21 cellular contexts compared by ENCODE assay signal in genomic region chr15:101136381-101137268, GRCh38.
A peak's percentile ranks its signal among the peaks of the same experiment; 100 is the strongest.
DNase-seq lines count a peak whose midpoint lies in the region; ATAC-seq and TF ChIP-seq lines count a peak whose summit lies in the region.
"Had no signal": no experiment of that assay in that cellular context is flagged by ENCODE, and none has a peak within 500 bp of the region (broad histone marks: within the 10 kb centered on the region; RNA-seq: fewer than 3 reads in every experiment).

No MANE protein-coding gene starts in this region.

- H3K9me3 ChIP-seq in IMR-90 (ENCODE audit: control insufficient read depth, insufficient read depth, low read length) = no peaks in the 10 kb centered on the region
- H3K9me3 ChIP-seq in neutrophil = no peaks in the 10 kb centered on the region
- H3K9me3 ChIP-seq in SJCRH30 (replicated peaks) = peaks cover 9% of the 10 kb centered on the region
- H3K9me3 ChIP-seq: gastroesophageal sphincter, psoas muscle, testis had no signal

- H3K9ac ChIP-seq in IMR-90 (ENCODE audit: low read depth, low read length) = no peak overlapping the region

- H3K27ac ChIP-seq in IMR-90 (ENCODE audit: insufficient read depth, low read length) (no peak overlapping the region), brain microvascular endothelial cell (no peak overlapping the region), neutrophil (peak overlapping the region; percentile 98), SJCRH30 (no peak overlapping the region)
- H3K27ac ChIP-seq: gastroesophageal sphincter, psoas muscle, RWPE1, testis had no signal

- no peak overlapping the region for H3K4me3 Mint-ChIP-seq in activated CD4-positive, alpha-beta T cell treated with anti-CD3 and anti-CD28 coated beads, Interleukin-2, amount 10 ng/mL, durations not matched to agents 7 days and 5 days
- H3K4me3 Mint-ChIP-seq: HFFc6 had no signal

- no peak overlapping the region for H2BK15ac ChIP-seq in IMR-90 (ENCODE audit: low read depth, low read length)

- no peaks in the 10 kb centered on the region for H3K79me1 ChIP-seq in IMR-90 (ENCODE audit: low read depth in 1 of 2, low read length in 2 of 2)

- no peak overlapping the region for H3K18ac ChIP-seq in IMR-90 (ENCODE audit: low read depth, low read length)

- H3K36me3 Mint-ChIP-seq in activated CD4-positive, alpha-beta T cell treated with anti-CD3 and anti-CD28 coated beads, Interleukin-2, amount 10 ng/mL, durations not matched to agents 7 days and 5 days (ENCODE audit: low read depth) = peaks cover 8% of the 10 kb centered on the region

- dilution Hi-C loops in IMR-90 (cut with HindIII; ENCODE audit: low sequenced_read_pairs, unreplicated experiment) = no loop called here

- no peak overlapping the region for H3K56ac ChIP-seq in IMR-90 (ENCODE audit: extremely low read depth, insufficient read depth, low read length)

- H4K8ac ChIP-seq in IMR-90 (ENCODE audit: low read depth in 2 of 2, low read length in 2 of 2) = no peak overlapping the region

- CTCF ChIA-PET in activated CD4-positive, alpha-beta T cell treated with anti-CD3 and anti-CD28 coated beads, Interleukin-2, amount 10 ng/mL, durations not matched to agents 7 days and 5 days (lab: Charles Lee) = interaction anchor here (1.0 to 1.4 kb wide), 3 partner anchors 9 to 16 kb away, joined by 4 to 7 read pairs (median 6); no protein-coding TSS in a partner anchor
- CTCF ChIA-PET in IMR-90 (lab: Yijun Ruan, JAX) = no interaction called here

- H2AFZ ChIP-seq in IMR-90 (replicated peaks; ENCODE audit: low read length, poor library complexity) = no peak overlapping the region

- no peak overlapping the region for H2BK5ac ChIP-seq in IMR-90 (ENCODE audit: low read depth, low read length, poor library complexity, severe bottlenecking)

- no peak for ATAC-seq in IMR-90 (ENCODE audit: low read depth)
- ATAC-seq in Right ventricle myocardium inferior = no peak
- ATAC-seq in HG02870 (IDR thresholded peaks at IDR 0.05; ENCODE audit: unreplicated experiment) = no peak
- ATAC-seq: gastroesophageal sphincter, psoas muscle had no signal

- no peak overlapping the region for H3K4me2 ChIP-seq in IMR-90 (ENCODE audit: low read depth, low read length)

- no peak overlapping the region for H3K14ac ChIP-seq in IMR-90 (replicated peaks; ENCODE audit: low read depth, low read length)

- H3K27ac Mint-ChIP-seq in activated CD4-positive, alpha-beta T cell treated with anti-CD3 and anti-CD28 coated beads, Interleukin-2, amount 10 ng/mL, durations not matched to agents 7 days and 5 days = peak overlapping the region; percentile 52
- H3K27ac Mint-ChIP-seq: activated T-helper 2 cell treated with anti-CD3 and anti-CD28 coated beads, Interferon-gamma antibody, Interleukin-2, Interleukin-4, amounts not matched to agents 10 μg/mL and 5 μg/mL and 100 μg/mL, durations not matched to agents 14 hours and 24 hours and 36 hours; HFFc6 had no signal

- H4K20me1 ChIP-seq in IMR-90 (ENCODE audit: insufficient read depth, low read length) = no peaks in the 10 kb centered on the region

- H4K91ac ChIP-seq in IMR-90 (ENCODE audit: insufficient read depth, low read depth, low read length) = no peak overlapping the region; the same call in 1 of the 2 replicates

- no peak overlapping the region for H3K23ac ChIP-seq in IMR-90 (ENCODE audit: low read depth, low read length)

- no peak for DNase-seq in activated CD4-positive, alpha-beta T cell treated with anti-CD3 and anti-CD28 coated beads, Interleukin-2, amount 10 ng/mL, durations not matched to agents 7 days and 5 days
- DNase-seq in activated CD4-positive, alpha-beta T cell treated with anti-CD3 and anti-CD28 coated beads for 1 hour = no peak
- DNase-seq in IMR-90 (no peak), brain microvascular endothelial cell (no peak), Right ventricle myocardium inferior (ENCODE audit: missing footprints) (no peak), SJCRH30 (no peak)
- DNase-seq: activated CD8-positive, alpha-beta memory T cell treated with anti-CD3 and anti-CD28 coated beads for 24 hours; CD4-positive, alpha-beta memory T cell; DMS53; HFFc6; left colon; NCI-H1930; stimulated activated CD8-positive, alpha-beta memory T cell treated with anti-CD3 and anti-CD28 coated beads, Interleukin-4, amount 100 ng/mL, for 48 hours; SW 1271; testis had no signal

- no peaks in the 10 kb centered on the region; the same call in none of the 2 replicates for H3K9me1 ChIP-seq in IMR-90 (ENCODE audit: insufficient read depth, low read length)

- 0 out of 2 replicates have a peak overlapping the region, but pooled peaks have one; percentile 9 for H3K4ac ChIP-seq in IMR-90 (ENCODE audit: low read depth, low read length)

- no peak overlapping the region for H2AK9ac ChIP-seq in IMR-90 (replicated peaks; ENCODE audit: low read depth, low read length, poor library complexity)

- H3K27me3 ChIP-seq in IMR-90 (ENCODE audit: control insufficient read depth, insufficient read depth, low read length) = no peaks in the 10 kb centered on the region
- no peaks in the 10 kb centered on the region for H3K27me3 ChIP-seq in brain microvascular endothelial cell (replicated peaks)
- H3K27me3 ChIP-seq in neutrophil = no peaks in the 10 kb centered on the region
- no peaks in the 10 kb centered on the region for H3K27me3 ChIP-seq in SJCRH30
- H3K27me3 ChIP-seq: gastroesophageal sphincter, testis had no signal

- H3K36me3 ChIP-seq in IMR-90 (ENCODE audit: control insufficient read depth, insufficient read depth, low read length) (no peaks in the 10 kb centered on the region), brain microvascular endothelial cell (replicated peaks) (no peaks in the 10 kb centered on the region), neutrophil (no peaks in the 10 kb centered on the region), SJCRH30 (no peaks in the 10 kb centered on the region)
- H3K36me3 ChIP-seq: gastroesophageal sphincter had no signal

- POLR2A ChIA-PET in activated CD4-positive, alpha-beta T cell treated with anti-CD3 and anti-CD28 coated beads, Interleukin-2, amount 10 ng/mL, durations not matched to agents 7 days and 5 days (lab: Charles Lee) = no interaction called here
- POLR2A ChIA-PET in IMR-90 (lab: Charles Lee; ENCODE audit: unreplicated experiment) = no interaction called here

- H3K27me3 Mint-ChIP-seq in activated CD4-positive, alpha-beta T cell treated with anti-CD3 and anti-CD28 coated beads, Interleukin-2, amount 10 ng/mL, durations not matched to agents 7 days and 5 days = no peaks in the 10 kb centered on the region

- H4K5ac ChIP-seq in IMR-90 (ENCODE audit: low read depth, low read length) = no peak overlapping the region

- no peak for TF ChIP-seq POLR2A in IMR-90 (IDR thresholded peaks at IDR 0.05; ENCODE audit: low read depth, low read length)

- peaks cover 38% of the 10 kb centered on the region for H3K4me1 Mint-ChIP-seq in activated CD4-positive, alpha-beta T cell treated with anti-CD3 and anti-CD28 coated beads, Interleukin-2, amount 10 ng/mL, durations not matched to agents 7 days and 5 days

- intact Hi-C loops in IMR-90 (cut with micrococcal nuclease) (no loop called here), Right ventricle myocardium inferior (cut with DNase I) (no loop called here)

- H3K4me1 ChIP-seq in IMR-90 (ENCODE audit: control insufficient read depth, insufficient read depth, low read length) = peaks cover 10% of the 10 kb centered on the region
- H3K4me1 ChIP-seq in neutrophil (ENCODE audit: control insufficient read depth in 1 of 2, insufficient read depth in 1 of 2, low read depth in 1 of 2, low read length in 1 of 2) = peaks cover 38 to 42% of the 10 kb centered on the region in 2 experiments
- peaks cover 30% of the 10 kb centered on the region for H3K4me1 ChIP-seq in SJCRH30
- H3K4me1 ChIP-seq: gastroesophageal sphincter, psoas muscle had no signal

- 0 out of 2 replicates have a peak overlapping the region, but pooled peaks have one; percentile 33 for H2AK5ac ChIP-seq in IMR-90 (ENCODE audit: low read depth, low read length)

- in situ Hi-C loops in IMR-90 (cut with MboI; ENCODE audit: low sequenced_read_pairs) (no loop called here), brain microvascular endothelial cell (cut with HindIII; ENCODE audit: low pct_ligation_motif_present, low sequenced_read_pairs) (no loop called here)

- H3K4me3 ChIP-seq in IMR-90 (ENCODE audit: insufficient read depth, low read depth, low read length) = no peak overlapping the region
- no peak overlapping the region for H3K4me3 ChIP-seq in brain microvascular endothelial cell (ENCODE audit: low read depth, low read length)
- H3K4me3 ChIP-seq in neutrophil (ENCODE audit: low read depth in 1 of 2, low read length in 1 of 2) = peak overlapping the region; percentile 32 to 38
- H3K4me3 ChIP-seq in SJCRH30 = no peak overlapping the region
- H3K4me3 ChIP-seq: gastroesophageal sphincter, psoas muscle, testis had no signal

- no peak overlapping the region for H2BK120ac ChIP-seq in IMR-90 (ENCODE audit: low read depth, low read length)

- H3K9me3 Mint-ChIP-seq in activated CD4-positive, alpha-beta T cell treated with anti-CD3 and anti-CD28 coated beads, Interleukin-2, amount 10 ng/mL, durations not matched to agents 7 days and 5 days = peaks cover 7% of the 10 kb centered on the region
- H3K9me3 Mint-ChIP-seq: HFFc6 had no signal

- BruUV-seq in IMR-90 (replicated peaks; lab: Mats Ljungman, UMichigan) = no TSS peak

- 79% methylated on average over 2 of the region's 14 CpGs; no CpG with 5 or more reads in 1 of the 2 experiments for WGBS in IMR-90 (ENCODE audit: extremely low coverage in 2 of 2, insufficient read length in 1 of 2), 2 experiments

- H2BK20ac ChIP-seq in IMR-90 (ENCODE audit: low read depth, low read length) = no peak overlapping the region; the same call in 1 of the 2 replicates

- no peak for TF ChIP-seq RAD21 in IMR-90 (IDR thresholded peaks at IDR 0.05; ENCODE audit: low read length)

- TF ChIP-seq CTCF in IMR-90 (conservative IDR thresholded peaks at IDR 0.05; ENCODE audit: low read depth, low read length) (no peak), brain microvascular endothelial cell (IDR thresholded peaks at IDR 0.05; ENCODE audit: low read depth, low read length, missing control alignments) (peak; percentile 4), neutrophil (IDR thresholded peaks at IDR 0.05) (no peak)

TF ChIP-seq in IMR-90, 13 proteins besides CTCF, POLR2A, EP300 and RAD21 (continues in another document):
- no peak for TF ChIP-seq CHD1 (IDR thresholded peaks at IDR 0.05; ENCODE audit: low read depth, low read length)
- no peak for TF ChIP-seq CEBPB (IDR thresholded peaks at IDR 0.05; ENCODE audit: low read depth, low read length)
- no peak for TF ChIP-seq SMC3 (IDR thresholded peaks at IDR 0.05; ENCODE audit: low read depth, low read length)
- no peak for TF ChIP-seq NFE2L2 (IDR thresholded peaks at IDR 0.05; ENCODE audit: low read depth, low read length)
- TF ChIP-seq RCOR1 (IDR thresholded peaks at IDR 0.05; ENCODE audit: insufficient replicate concordance, low read length) = no peak
- no peak for TF ChIP-seq RFX5 (IDR thresholded peaks at IDR 0.05; ENCODE audit: low read depth, low read length)

Comparison
In these comparisons a context has a peak if more than half of its experiments do, and no peak if none do; other contexts are left out.
1. H3K4me3 ChIP-seq: peak in neutrophil (2 of 2); none in IMR-90 (single experiment), brain microvascular endothelial cell (single experiment) and SJCRH30 (single experiment).